Comparison of ENCODE assay signal across 8 cellular contexts in the genomic region with DNA sequence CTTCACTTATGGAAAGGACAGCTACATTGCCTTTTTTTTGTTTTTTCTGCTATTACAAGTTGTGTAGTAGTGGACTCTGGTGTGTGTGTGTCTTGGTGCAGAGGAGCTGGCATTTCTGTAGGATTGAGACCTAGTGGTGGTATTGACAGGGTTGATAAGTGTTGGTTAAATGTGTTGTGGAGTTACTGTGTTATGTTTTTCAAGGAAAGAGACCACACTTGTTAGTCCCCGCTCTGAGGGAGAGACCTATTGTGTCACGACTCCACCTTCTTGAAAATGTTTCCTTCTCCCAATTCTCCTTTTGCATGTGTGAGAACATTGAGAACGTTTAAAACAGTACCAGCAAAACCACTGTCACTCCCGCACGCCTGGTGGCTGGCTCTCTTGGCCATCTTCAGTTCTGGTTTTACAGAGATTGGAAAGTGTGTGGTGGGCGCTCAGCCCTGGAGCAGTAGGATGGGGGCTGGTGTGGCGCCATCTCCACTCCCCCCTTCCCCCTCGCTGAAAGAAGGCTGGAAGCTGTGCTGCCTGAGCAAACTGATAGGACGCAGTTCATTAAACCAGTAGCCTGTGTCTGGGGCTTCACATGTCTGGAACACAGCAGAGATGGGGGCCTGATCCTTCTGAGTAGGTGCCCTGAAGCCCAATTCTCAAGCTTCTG. TPM values are rescaled to one million over a fixed set of nuclear protein-coding genes. Genes with fewer than 3 reads are reported as not detected.
A peak's percentile ranks its signal among the peaks of the same experiment; 100 is the strongest.
DNase-seq lines count a peak whose midpoint lies in the region; ATAC-seq and TF ChIP-seq lines count a peak whose summit lies in the region.

No MANE protein-coding gene starts in this region.

- H3K27me3 Mint-ChIP-seq in activated CD4-positive, alpha-beta memory T cell treated with anti-CD3 and anti-CD28 coated beads for 36 hours: no peaks in the 10 kb centered on the region

- no peaks in the 10 kb centered on the region for H3K9me3 Mint-ChIP-seq in activated CD4-positive, alpha-beta memory T cell treated with anti-CD3 and anti-CD28 coated beads for 36 hours

- DNase-seq in right cardiac atrium (peak in 2 of 3 donors; percentile 59 to 74), left ventricle myocardium superior (no peak), lower lobe of right lung (no peak), upper lobe of right lung (peak; percentile 66), HT-29 (ENCODE audit: low spot score) (no peak), NCI-H1694 (lab: John Stamatoyannopoulos, UW) (no peak), ecto neural progenitor cell (ENCODE audit: low spot score) (no peak)
- DNase-seq in activated CD4-positive, alpha-beta memory T cell treated with anti-CD3 and anti-CD28 coated beads for 36 hours: peak; percentile 48

- peak overlapping the region; percentile 49 for H3K4me3 Mint-ChIP-seq in activated CD4-positive, alpha-beta memory T cell treated with anti-CD3 and anti-CD28 coated beads for 36 hours

- H3K9me3 ChIP-seq in right cardiac atrium (ENCODE audit: control insufficient read depth, low read length) (no peaks in the 10 kb centered on the region), lower lobe of right lung (no peaks in the 10 kb centered on the region), upper lobe of right lung (no peaks in the 10 kb centered on the region)

- TF ChIP-seq CTCF in lower lobe of right lung (IDR thresholded peaks at IDR 0.05): no peak
- no peak for TF ChIP-seq CTCF in upper lobe of right lung (IDR thresholded peaks at IDR 0.05)

- peaks cover 44% of the 10 kb centered on the region for H3K4me1 ChIP-seq in right cardiac atrium (ENCODE audit: control insufficient read depth, insufficient read depth, low read length)
- H3K4me1 ChIP-seq in lower lobe of right lung: peaks cover 79% of the 10 kb centered on the region
- H3K4me1 ChIP-seq in upper lobe of right lung: peaks cover 73% of the 10 kb centered on the region

- intact Hi-C loops in right cardiac atrium (cut with DNase I): no loop called here
- intact Hi-C loops in left ventricle myocardium superior (cut with micrococcal nuclease): loop anchor here (10.0 kb wide), 1 partner anchor 63 kb away; no protein-coding TSS in a partner anchor
- intact Hi-C loops in activated CD4-positive, alpha-beta memory T cell treated with anti-CD3 and anti-CD28 coated beads for 36 hours (cut with micrococcal nuclease): no loop called here
- intact Hi-C loops in lower lobe of right lung (cut with DNase I): no loop called here
- intact Hi-C loops in upper lobe of right lung (cut with DNase I): no loop called here

- H3K27ac Mint-ChIP-seq in activated CD4-positive, alpha-beta memory T cell treated with anti-CD3 and anti-CD28 coated beads for 36 hours: peak overlapping the region; percentile 61

- POLR2A ChIA-PET in activated CD4-positive, alpha-beta memory T cell treated with anti-CD3 and anti-CD28 coated beads for 36 hours (lab: Charles Lee): interaction anchor here (1.6 kb wide), 1 partner anchor 14 kb away, joined by 5 read pairs; no protein-coding TSS in a partner anchor

- no peaks in the 10 kb centered on the region for H3K27me3 ChIP-seq in right cardiac atrium (ENCODE audit: control insufficient read depth, insufficient read depth)
- H3K27me3 ChIP-seq in lower lobe of right lung (ENCODE audit: low read depth): no peaks in the 10 kb centered on the region
- H3K27me3 ChIP-seq in upper lobe of right lung: no peaks in the 10 kb centered on the region

- H3K4me1 Mint-ChIP-seq in activated CD4-positive, alpha-beta memory T cell treated with anti-CD3 and anti-CD28 coated beads for 36 hours (ENCODE audit: low read depth): peaks cover 78% of the 10 kb centered on the region

- H3K27ac ChIP-seq in right cardiac atrium (ENCODE audit: low read length) (peak overlapping the region; percentile 54), lower lobe of right lung (peak overlapping the region; percentile 100), upper lobe of right lung (peak overlapping the region; percentile 94)

- H3K36me3 Mint-ChIP-seq in activated CD4-positive, alpha-beta memory T cell treated with anti-CD3 and anti-CD28 coated beads for 36 hours: peaks cover 19% of the 10 kb centered on the region

- no peak for ATAC-seq in right cardiac atrium
- no peak for ATAC-seq in left ventricle myocardium superior
- no peak for ATAC-seq in lower lobe of right lung
- no peak for ATAC-seq in upper lobe of right lung

- WGBS in right cardiac atrium: 37% methylated on average over 9 of the region's 9 CpGs

- H3K36me3 ChIP-seq in lower lobe of right lung: peaks cover 9% of the 10 kb centered on the region
- no peaks in the 10 kb centered on the region for H3K36me3 ChIP-seq in upper lobe of right lung

- H3K4me3 ChIP-seq in right cardiac atrium (ENCODE audit: low read length) (no peak overlapping the region), lower lobe of right lung (peak overlapping the region; percentile 4), upper lobe of right lung (peak overlapping the region; percentile 21)

- CTCF ChIA-PET in activated CD4-positive, alpha-beta memory T cell treated with anti-CD3 and anti-CD28 coated beads for 36 hours (lab: Charles Lee): interaction anchor here (1.0 to 1.4 kb wide), 5 partner anchors 15 to 156 kb away, joined by 3 to 5 read pairs (median 3); no protein-coding TSS in a partner anchor

RNA-seq across cellular contexts. Expression of a gene that starts 5.5 kb away (rescaled TPM):
- total RNA-seq in right cardiac atrium: 100 to 1,000 TPM in 2 of 4 donors, 10 to 100 TPM in 2; 42.3 to 108 (median 88.2) TPM
- 52.7 TPM for polyA plus RNA-seq in right cardiac atrium
- 85.3 TPM for total RNA-seq in left ventricle myocardium superior
- 100 to 1,000 TPM; 134 to 145 TPM for total RNA-seq in activated CD4-positive, alpha-beta memory T cell treated with anti-CD3 and anti-CD28 coated beads for 36 hours
- total RNA-seq in lower lobe of right lung: 178 TPM
- 176 TPM for total RNA-seq in upper lobe of right lung
- total RNA-seq in HT-29 (2014; rRNA removed; shearing (Covaris generic)): 52.2 and 52.7 TPM in 2 replicates

Comparison
In these comparisons a context has a peak if more than half of its experiments do, and no peak if none do; other contexts are left out.
1. DNase-seq: peak in right cardiac atrium (2 of 3), activated CD4-positive, alpha-beta memory T cell treated with anti-CD3 and anti-CD28 coated beads for 36 hours (single experiment) and upper lobe of right lung (single experiment); none in left ventricle myocardium superior (single experiment), lower lobe of right lung (single experiment), HT-29 (single experiment), NCI-H1694 (single experiment) and ecto neural progenitor cell (single experiment).
2. Peak in every context shown above with its lines, with median percentiles within 50 percentile points of each other: H3K27ac ChIP-seq.